ENCODE assay signal across 16 cellular contexts in genomic region chr15:85759391-85759790, GRCh38. TPM values are rescaled to one million over a fixed set of nuclear protein-coding genes. Genes with fewer than 3 reads are reported as not detected.
A peak's percentile ranks its signal among the peaks of the same experiment; 100 is the strongest.
DNase-seq lines count a peak whose midpoint lies in the region; ATAC-seq and TF ChIP-seq lines count a peak whose summit lies in the region.
"Had no signal": no experiment of that assay in that cellular context is flagged by ENCODE, and none has a peak within 500 bp of the region (broad histone marks: within the 10 kb centered on the region; RNA-seq: fewer than 3 reads in every experiment).

No MANE protein-coding gene starts in this region.

- H4K91ac ChIP-seq in trophoblast cell (ENCODE audit: low read depth, low read length), result no peak overlapping the region

- no peak overlapping the region for H2BK120ac ChIP-seq in trophoblast cell (ENCODE audit: insufficient read depth, low read length, poor library complexity)

- H3K27me3 ChIP-seq in heart left ventricle (no peaks in the 10 kb centered on the region), right lobe of liver (no peaks in the 10 kb centered on the region), spleen (replicated peaks in 1 of 7) (no peaks in the 10 kb centered on the region), HAP-1 (ENCODE audit: low read depth) (no peaks in the 10 kb centered on the region), trophoblast cell (ENCODE audit: insufficient read depth, low read length) (no peaks in the 10 kb centered on the region)

- no peak overlapping the region for H2AK5ac ChIP-seq in trophoblast cell (ENCODE audit: low read length)

- no peak overlapping the region for H3K9ac ChIP-seq in trophoblast cell (ENCODE audit: low read length)
- H3K9ac ChIP-seq: KMS-11 had no signal

- ATAC-seq in heart left ventricle (peak; percentile 17 to 48 (median 26)), right lobe of liver (peak; percentile 51 to 74 (median 65)), HG03095 (IDR thresholded peaks at IDR 0.05; ENCODE audit: unreplicated experiment) (no peak)
- ATAC-seq: HCT116 had no signal

- H2BK12ac ChIP-seq in trophoblast cell (ENCODE audit: low read length), result no peak overlapping the region

- TF ChIP-seq CTCF in heart left ventricle (IDR thresholded peaks at IDR 0.05) (no peak), right lobe of liver (IDR thresholded peaks at IDR 0.05) (no peak), spleen (IDR thresholded peaks at IDR 0.05 in 8 of 11, conservative IDR thresholded peaks at IDR 0.05 in 3 of 11) (no peak)

- TF ChIP-seq POLR2A in heart left ventricle (IDR thresholded peaks at IDR 0.05) (no peak), right lobe of liver (IDR thresholded peaks at IDR 0.05) (no peak), spleen (IDR thresholded peaks at IDR 0.05) (no peak)

- no peaks in the 10 kb centered on the region for H3K9me3 ChIP-seq in heart left ventricle
- H3K9me3 ChIP-seq in right lobe of liver, result no peaks in the 10 kb centered on the region
- H3K9me3 ChIP-seq in spleen, result no peaks in the 10 kb centered on the region
- H3K9me3 ChIP-seq in HAP-1, result no peaks in the 10 kb centered on the region
- no peaks in the 10 kb centered on the region for H3K9me3 ChIP-seq in trophoblast cell (ENCODE audit: insufficient read depth, low read depth, low read length)

- H3K27ac ChIP-seq in heart left ventricle (no peak overlapping the region), right lobe of liver (peak overlapping the region in 1 of 3 donors; percentile 30), spleen (no peak overlapping the region), trophoblast cell (ENCODE audit: low read depth, low read length) (no peak overlapping the region)
- H3K27ac ChIP-seq: 22Rv1, KMS-11 had no signal

- no peak overlapping the region for H3K4me3 ChIP-seq in heart left ventricle
- no peak overlapping the region for H3K4me3 ChIP-seq in right lobe of liver
- no peak overlapping the region for H3K4me3 ChIP-seq in spleen
- H3K4me3 ChIP-seq in HAP-1, result no peak overlapping the region
- no peak overlapping the region for H3K4me3 ChIP-seq in trophoblast cell (ENCODE audit: low read depth, low read length)

- 44 to 54% (median 50%) methylated on average over 9 to 13 of the region's 13 CpGs for WGBS in heart left ventricle, 4 donors
- WGBS in right lobe of liver (ENCODE audit: insufficient coverage, low coverage, low lambda C conversion rate, missing lambda C conversion rate), result 6% methylated on average over 2 of the region's 13 CpGs
- WGBS in spleen, 5 donors, result 79 to 92% (median 88%) methylated on average over 4 to 13 of the region's 13 CpGs
- WGBS in trophoblast cell (ENCODE audit: extremely low coverage, insufficient coverage, insufficient read length), result no CpG with 5 or more reads among the region's 13 CpGs

- H3K4me1 ChIP-seq in heart left ventricle (peaks cover 6 to 81% (median 42%) of the 10 kb centered on the region in 12 donors), right lobe of liver (peaks cover 0 to 45% (median 13%) of the 10 kb centered on the region in 4 donors), spleen (no peaks in the 10 kb centered on the region), HAP-1 (no peaks in the 10 kb centered on the region), trophoblast cell (ENCODE audit: control insufficient read depth in 1 of 2, insufficient read depth in 2 of 2, low read length in 2 of 2) (peaks cover 19 to 20% of the 10 kb centered on the region in 2 experiments)

- H3K79me2 ChIP-seq in trophoblast cell (ENCODE audit: control insufficient read depth, insufficient read depth, low read length, poor library complexity), result no peaks in the 10 kb centered on the region

- H3K79me1 ChIP-seq in trophoblast cell (ENCODE audit: low read length), result peaks cover 7% of the 10 kb centered on the region

- H3K18ac ChIP-seq in trophoblast cell (ENCODE audit: low read length), result no peak overlapping the region

- in situ Hi-C loops in HAP-1 (cut with MboI; ENCODE audit: low sequenced_read_pairs), result no loop called here

- H3K4me2 ChIP-seq in trophoblast cell (ENCODE audit: low read length), result no peak overlapping the region
- H3K4me2 ChIP-seq: KMS-11 had no signal

- H4K8ac ChIP-seq in trophoblast cell (ENCODE audit: low read depth, low read length), result no peak overlapping the region

- no peak overlapping the region for H2AFZ ChIP-seq in trophoblast cell (ENCODE audit: insufficient read depth, low read length, poor library complexity)

- DNase-seq in NCI-H1092 treated with DMSO at 0.1 percent for 48 hours (lab: John Stamatoyannopoulos, UW) (peak; percentile 1), NCI-H1092 (lab: John Stamatoyannopoulos, UW) (no peak), heart left ventricle (peak; percentile 63 to 83 (median 72)), right lobe of liver (peak; percentile 77 to 80 (median 79)), spleen (peak; percentile 71), HAP-1 (ENCODE audit: low spot score in 2 of 2) (no peak), trophoblast cell (no peak)
- DNase-seq: CD8-positive, alpha-beta memory T cell; DND-41; NCI-H1048; NCI-H510A treated with DMSO at 0.1 percent for 48 hours; SIG-M5 had no signal

- intact Hi-C loops in heart left ventricle (cut with DNase I) (loop anchor here in 1 of 10 donors (5.0 kb wide), 1 partner anchor 73 kb away; no protein-coding TSS in a partner anchor), right lobe of liver (cut with DNase I) (loop anchor here in 1 of 2 donors (10.0 kb wide), 1 partner anchor 75 kb away; no protein-coding TSS in a partner anchor), spleen (cut with DNase I; ENCODE audit: low total_unique reads) (no loop called here)

- H3K36me3 ChIP-seq in heart left ventricle (peaks cover 0 to 8% (median 0%) of the 10 kb centered on the region in 9 donors), right lobe of liver (peaks cover 0 to 5% (median 1%) of the 10 kb centered on the region in 4 donors), spleen (peaks cover 0 to 43% (median 2%) of the 10 kb centered on the region in 6 donors), HAP-1 (replicated peaks) (peaks cover 39% of the 10 kb centered on the region), trophoblast cell (ENCODE audit: control insufficient read depth in 1 of 2, insufficient read depth in 2 of 2, low read length in 2 of 2) (peaks cover 22 to 26% of the 10 kb centered on the region in 2 experiments)

- H4K12ac ChIP-seq in trophoblast cell (ENCODE audit: low read depth, low read length), result no peak overlapping the region

- H3K14ac ChIP-seq in trophoblast cell (ENCODE audit: low read length), result no peak overlapping the region

- H3K23ac ChIP-seq in trophoblast cell (ENCODE audit: low read length), result no peak overlapping the region

- H3K4ac ChIP-seq in trophoblast cell (ENCODE audit: low read depth, low read length), result no peak overlapping the region

- H2BK5ac ChIP-seq in trophoblast cell (ENCODE audit: low read depth, low read length, poor library complexity), result no peak overlapping the region

RNA-seq across cellular contexts. Expression of gene KLHL25, which starts 35.3 kb away (rescaled TPM):
- total RNA-seq in heart left ventricle, result 1 to 10 TPM; 2.2 to 8.8 (median 4.3) TPM
- polyA plus RNA-seq in heart left ventricle, result 10 to 100 TPM in 1 of 2 donors, 1 to 10 TPM in 1; 3.3 to 12.9 TPM
- 10 to 100 TPM in 3 of 6 experiments, 1 to 10 TPM in 3; 5.8 to 21.7 (median 13.4) TPM for total RNA-seq in right lobe of liver
- total RNA-seq in spleen, result 1 to 10 TPM; 2.7 to 4.6 (median 4.0) TPM
- 1 to 10 TPM in 2 of 3 donors, under 1 TPM in 1; 1.00 to 2.4 (median 1.7) TPM for polyA plus RNA-seq in spleen
- 3.9 and 4.1 TPM in 2 replicates for polyA plus RNA-seq in trophoblast cell (2013)

Comparison
In these comparisons a context has a peak if more than half of its experiments do, and no peak if none do; other contexts are left out.
1. DNase-seq: peak in NCI-H1092 treated with DMSO at 0.1 percent for 48 hours (single experiment), heart left ventricle (5 of 5), right lobe of liver (3 of 3) and spleen (single experiment); none in NCI-H1092 (single experiment), HAP-1 (0 of 2) and trophoblast cell (0 of 2).